In the genomic region with DNA sequence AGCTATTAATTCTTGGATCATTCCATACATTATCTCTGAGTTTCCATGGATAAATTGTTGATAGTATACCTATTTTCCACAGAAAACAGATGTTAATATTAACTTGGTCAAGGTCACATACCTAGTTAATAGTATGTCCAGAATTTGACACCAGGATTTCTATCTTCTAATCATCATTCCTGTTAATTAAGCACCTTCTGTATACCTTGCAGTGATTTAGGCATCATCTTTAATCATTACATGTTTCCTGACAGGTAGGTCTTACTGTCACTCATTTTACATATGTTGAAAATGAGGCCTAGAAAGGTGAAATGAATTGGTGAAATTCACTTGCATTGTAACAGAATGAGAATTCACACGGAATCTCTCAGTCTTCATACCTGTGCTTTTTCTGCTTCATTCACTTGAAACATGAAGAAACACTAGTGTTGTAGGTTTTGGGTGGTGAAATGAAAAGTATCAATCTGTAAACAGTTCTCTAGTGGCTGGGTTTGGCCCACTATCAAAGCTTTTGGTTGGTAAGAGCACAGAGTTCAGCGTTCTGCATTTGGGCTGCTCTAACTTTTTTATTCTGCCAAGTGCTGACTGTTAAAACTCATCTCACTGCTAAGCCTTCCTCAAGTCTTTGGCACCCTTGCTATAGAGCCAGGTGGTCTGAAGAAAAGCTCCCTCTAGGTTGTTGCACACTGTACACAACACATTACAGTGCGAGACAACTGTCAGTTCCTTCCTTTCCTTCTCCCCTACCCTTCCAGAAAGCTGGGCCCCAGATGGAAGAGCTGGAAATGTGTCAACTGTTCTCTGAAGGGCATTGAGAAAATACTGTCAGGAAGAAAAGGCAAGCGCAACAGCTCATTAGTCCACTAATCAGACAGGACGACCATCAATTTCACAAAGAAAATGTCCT, we compare ENCODE assay signal across 1 cellular context.
TF ChIP-seq lines count a peak whose summit lies in the region.

No MANE protein-coding gene starts in this region.

TF ChIP-seq in HepG2, 621 proteins besides CTCF, POLR2A, EP300 and RAD21:
- TF ChIP-seq MIXL1 (CRISPR knock-in tag; IDR thresholded peaks at IDR 0.05) (0 out of 2 replicates have a peak, but pooled peaks have one; percentile 5), ZHX1 (CRISPR knock-in tag; IDR thresholded peaks at IDR 0.05; ENCODE audit: low read depth) (no peak), SRSF1 (optimal IDR thresholded peaks at IDR 0.05; ENCODE audit: low read depth, low read length) (no peak), TBP (CRISPR knock-in tag; IDR thresholded peaks at IDR 0.05) (no peak), ZNF335 (CRISPR knock-in tag; IDR thresholded peaks at IDR 0.05) (no peak), AGO1 (IDR thresholded peaks at IDR 0.05; ENCODE audit: low read depth, low read length, poor library complexity, severe bottlenecking) (no peak), ZNF451 (CRISPR knock-in tag; IDR thresholded peaks at IDR 0.05) (no peak), EEA1 (CRISPR knock-in tag; IDR thresholded peaks at IDR 0.05; ENCODE audit: borderline replicate concordance) (no peak), NAIF1 (CRISPR knock-in tag; IDR thresholded peaks at IDR 0.05; ENCODE audit: borderline replicate concordance) (0 out of 2 replicates have a peak, but pooled peaks have one; percentile 34), KLF15 (CRISPR knock-in tag; IDR thresholded peaks at IDR 0.05; ENCODE audit: borderline replicate concordance) (no peak), ZFP37 (CRISPR knock-in tag; IDR thresholded peaks at IDR 0.05; ENCODE audit: borderline replicate concordance) (no peak), MNT (IDR thresholded peaks at IDR 0.05) (no peak), ZNF441 (CRISPR knock-in tag; IDR thresholded peaks at IDR 0.05; ENCODE audit: borderline replicate concordance) (no peak), ZSCAN31 (CRISPR knock-in tag; IDR thresholded peaks at IDR 0.05; ENCODE audit: low read depth) (no peak), TGIF2 (CRISPR knock-in tag; IDR thresholded peaks at IDR 0.05) (0 out of 2 replicates have a peak, but pooled peaks have one; percentile 37), ZKSCAN8 (CRISPR knock-in tag; IDR thresholded peaks at IDR 0.05; ENCODE audit: borderline replicate concordance) (peak; percentile 98), TBL1XR1 (IDR thresholded peaks at IDR 0.05; ENCODE audit: borderline replicate concordance, low read length, partially characterized antibody) (no peak), ZNF609 (CRISPR knock-in tag; IDR thresholded peaks at IDR 0.05; ENCODE audit: borderline replicate concordance) (no peak), RFXANK (CRISPR knock-in tag; IDR thresholded peaks at IDR 0.05) (no peak), ZFX (CRISPR knock-in tag; IDR thresholded peaks at IDR 0.05; ENCODE audit: low read depth) (no peak), ZNF749 (CRISPR knock-in tag; IDR thresholded peaks at IDR 0.05; ENCODE audit: borderline replicate concordance) (no peak), ATF7 (IDR thresholded peaks at IDR 0.05) (no peak), ATF7 (CRISPR knock-in tag; IDR thresholded peaks at IDR 0.05) (no peak), ZNF44 (CRISPR knock-in tag; IDR thresholded peaks at IDR 0.05) (no peak), SCMH1 (CRISPR knock-in tag; IDR thresholded peaks at IDR 0.05; ENCODE audit: borderline replicate concordance) (no peak), THYN1 (CRISPR knock-in tag; IDR thresholded peaks at IDR 0.05; ENCODE audit: borderline replicate concordance, low read depth) (no peak), ARNTL (CRISPR knock-in tag; IDR thresholded peaks at IDR 0.05) (0 out of 2 replicates have a peak, but pooled peaks have one; percentile 21), THRA (CRISPR knock-in tag; IDR thresholded peaks at IDR 0.05; ENCODE audit: borderline replicate concordance) (no peak)
- TF ChIP-seq, protein P1, sequence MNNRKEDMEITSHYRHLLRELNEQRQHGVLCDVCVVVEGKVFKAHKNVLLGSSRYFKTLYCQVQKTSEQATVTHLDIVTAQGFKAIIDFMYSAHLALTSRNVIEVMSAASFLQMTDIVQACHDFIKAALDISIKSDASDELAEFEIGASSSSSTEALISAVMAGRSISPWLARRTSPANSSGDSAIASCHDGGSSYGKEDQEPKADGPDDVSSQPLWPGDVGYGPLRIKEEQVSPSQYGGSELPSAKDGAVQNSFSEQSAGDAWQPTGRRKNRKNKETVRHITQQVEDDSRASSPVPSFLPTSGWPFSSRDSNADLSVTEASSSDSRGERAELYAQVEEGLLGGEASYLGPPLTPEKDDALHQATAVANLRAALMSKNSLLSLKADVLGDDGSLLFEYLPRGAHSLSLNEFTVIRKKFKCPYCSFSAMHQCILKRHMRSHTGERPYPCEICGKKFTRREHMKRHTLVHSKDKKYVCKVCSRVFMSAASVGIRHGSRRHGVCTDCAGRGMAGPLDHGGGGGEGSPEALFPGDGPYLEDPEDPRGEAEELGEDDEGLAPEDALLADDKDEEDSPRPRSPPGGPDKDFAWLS (CRISPR knock-in tag; IDR thresholded peaks at IDR 0.05; ENCODE audit: borderline replicate concordance) = no peak
